Comparison of ENCODE assay signal across 8 cellular contexts in the genomic region with DNA sequence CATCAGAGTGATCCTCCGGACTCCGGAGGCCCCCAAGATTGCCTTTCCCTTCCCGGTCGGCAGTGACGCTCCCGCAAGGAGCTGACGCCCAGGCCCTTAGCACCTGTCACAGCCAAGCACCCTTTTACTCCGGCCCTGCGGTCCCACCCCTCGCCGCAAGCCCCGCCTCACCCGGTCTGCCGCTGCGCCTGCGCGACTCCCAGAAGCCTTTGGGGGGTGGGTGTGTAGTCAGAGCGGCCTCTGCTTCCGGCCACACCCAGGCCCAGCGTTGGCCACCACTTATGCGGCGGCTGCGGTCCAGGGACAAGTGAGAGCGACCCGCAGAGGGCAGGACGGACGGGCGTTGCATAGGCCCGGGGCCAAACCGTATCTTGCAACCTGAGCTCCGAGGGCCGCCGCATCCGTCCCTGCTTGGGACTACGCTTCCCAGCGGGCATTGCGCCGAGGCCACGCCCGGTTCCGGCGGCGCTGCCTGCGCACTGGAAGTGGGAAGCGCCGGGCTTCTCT.
A peak's percentile ranks its signal among the peaks of the same experiment; 100 is the strongest.
DNase-seq lines count a peak whose midpoint lies in the region; ATAC-seq and TF ChIP-seq lines count a peak whose summit lies in the region.

No MANE protein-coding gene starts in this region.

- peak; percentile 33 for DNase-seq in SKM-1 (lab: John Stamatoyannopoulos, UW; ENCODE audit: unreplicated experiment)
- peak; percentile 67 for DNase-seq in glomerular visceral epithelial cell (ENCODE audit: extremely low spot score)
- peak; percentile 58 to 98 (median 93) for DNase-seq in nucleus accumbens (lab: John Stamatoyannopoulos, UW)
- DNase-seq in stromal cell of bone marrow (ENCODE audit: low read depth), result peak; percentile 74

- H3K4me3 Mint-ChIP-seq in activated naive CD8-positive, alpha-beta T cell, result peak overlapping the region; percentile 90

- no peak for TF ChIP-seq EP300 in Ishikawa (IDR thresholded peaks at IDR 0.05; ENCODE audit: borderline replicate concordance)

- H3K27ac ChIP-seq in ACC112 (ENCODE audit: low read depth, low read length), result peak overlapping the region; percentile 60

- H3K27me3 ChIP-seq in ACC112 (ENCODE audit: insufficient read depth, low read length), result no peaks in the 10 kb centered on the region

- H3K27me3 Mint-ChIP-seq in activated naive CD8-positive, alpha-beta T cell, result no peaks in the 10 kb centered on the region

- ATAC-seq in GM19452 (IDR thresholded peaks at IDR 0.05; ENCODE audit: unreplicated experiment), result peak; percentile 74

- H3K79me2 ChIP-seq in ACC112 (ENCODE audit: control insufficient read depth, insufficient read depth, low read length, unreplicated experiment), result peaks cover 6% of the 10 kb centered on the region

- peaks cover 32% of the 10 kb centered on the region for H3K36me3 Mint-ChIP-seq in activated naive CD8-positive, alpha-beta T cell

- H3K9me3 Mint-ChIP-seq in activated naive CD8-positive, alpha-beta T cell (ENCODE audit: low read depth), result peaks cover 18% of the 10 kb centered on the region

- H3K36me3 ChIP-seq in ACC112 (ENCODE audit: insufficient read depth, low read length), result peaks cover 4% of the 10 kb centered on the region

- no peaks in the 10 kb centered on the region for H3K4me1 ChIP-seq in ACC112 (ENCODE audit: control insufficient read depth, insufficient read depth, low read length, unreplicated experiment)

- peaks cover 16% of the 10 kb centered on the region for H3K4me1 Mint-ChIP-seq in activated naive CD8-positive, alpha-beta T cell (ENCODE audit: low read depth)

- peak overlapping the region; percentile 94 for H2AFZ ChIP-seq in ACC112 (ENCODE audit: low read length, unreplicated experiment)

- H3K4me3 ChIP-seq in ACC112 (ENCODE audit: low read depth, low read length), result peak overlapping the region; percentile 83

- TF ChIP-seq RAD21 in Ishikawa (IDR thresholded peaks at IDR 0.05; ENCODE audit: low read depth), result no peak

- peak overlapping the region; percentile 88 for H3K27ac Mint-ChIP-seq in activated naive CD8-positive, alpha-beta T cell

TF ChIP-seq in Ishikawa, 13 proteins besides CTCF, POLR2A, EP300 and RAD21:
- TF ChIP-seq CREB1 (IDR thresholded peaks at IDR 0.05; ENCODE audit: low read depth) (no peak; the same call in 1 of the 2 replicates), FOXM1 (IDR thresholded peaks at IDR 0.05; ENCODE audit: borderline replicate concordance, low read depth) (no peak), TCF12 (IDR thresholded peaks at IDR 0.05; ENCODE audit: low read depth) (no peak; the same call in 1 of the 2 replicates), ZBTB7A (IDR thresholded peaks at IDR 0.05; ENCODE audit: low read depth) (no peak), NFIC (IDR thresholded peaks at IDR 0.05) (no peak), USF1 (IDR thresholded peaks at IDR 0.05) (no peak), CEBPB (IDR thresholded peaks at IDR 0.05) (no peak), TAF1 (IDR thresholded peaks at IDR 0.05; ENCODE audit: low read depth) (0 out of 2 replicates have a peak, but pooled peaks have one; percentile 21), YY1 (IDR thresholded peaks at IDR 0.05; ENCODE audit: low read depth) (no peak), EGR1 (IDR thresholded peaks at IDR 0.05) (no peak), TEAD4 (IDR thresholded peaks at IDR 0.05) (no peak), MAX (IDR thresholded peaks at IDR 0.05) (peak; percentile 30; the same call in 1 of the 2 replicates)
- TF ChIP-seq, protein P1, sequence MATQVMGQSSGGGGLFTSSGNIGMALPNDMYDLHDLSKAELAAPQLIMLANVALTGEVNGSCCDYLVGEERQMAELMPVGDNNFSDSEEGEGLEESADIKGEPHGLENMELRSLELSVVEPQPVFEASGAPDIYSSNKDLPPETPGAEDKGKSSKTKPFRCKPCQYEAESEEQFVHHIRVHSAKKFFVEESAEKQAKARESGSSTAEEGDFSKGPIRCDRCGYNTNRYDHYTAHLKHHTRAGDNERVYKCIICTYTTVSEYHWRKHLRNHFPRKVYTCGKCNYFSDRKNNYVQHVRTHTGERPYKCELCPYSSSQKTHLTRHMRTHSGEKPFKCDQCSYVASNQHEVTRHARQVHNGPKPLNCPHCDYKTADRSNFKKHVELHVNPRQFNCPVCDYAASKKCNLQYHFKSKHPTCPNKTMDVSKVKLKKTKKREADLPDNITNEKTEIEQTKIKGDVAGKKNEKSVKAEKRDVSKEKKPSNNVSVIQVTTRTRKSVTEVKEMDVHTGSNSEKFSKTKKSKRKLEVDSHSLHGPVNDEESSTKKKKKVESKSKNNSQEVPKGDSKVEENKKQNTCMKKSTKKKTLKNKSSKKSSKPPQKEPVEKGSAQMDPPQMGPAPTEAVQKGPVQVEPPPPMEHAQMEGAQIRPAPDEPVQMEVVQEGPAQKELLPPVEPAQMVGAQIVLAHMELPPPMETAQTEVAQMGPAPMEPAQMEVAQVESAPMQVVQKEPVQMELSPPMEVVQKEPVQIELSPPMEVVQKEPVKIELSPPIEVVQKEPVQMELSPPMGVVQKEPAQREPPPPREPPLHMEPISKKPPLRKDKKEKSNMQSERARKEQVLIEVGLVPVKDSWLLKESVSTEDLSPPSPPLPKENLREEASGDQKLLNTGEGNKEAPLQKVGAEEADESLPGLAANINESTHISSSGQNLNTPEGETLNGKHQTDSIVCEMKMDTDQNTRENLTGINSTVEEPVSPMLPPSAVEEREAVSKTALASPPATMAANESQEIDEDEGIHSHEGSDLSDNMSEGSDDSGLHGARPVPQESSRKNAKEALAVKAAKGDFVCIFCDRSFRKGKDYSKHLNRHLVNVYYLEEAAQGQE (IDR thresholded peaks at IDR 0.05; ENCODE audit: low read depth), result no peak

Comparison
In these comparisons a context has a peak if more than half of its experiments do, and no peak if none do; other contexts are left out.
1. Peak in every context shown above with its lines: DNase-seq, ATAC-seq, H3K4me3 ChIP-seq and H3K27ac ChIP-seq.
2. DNase-seq: peak in every context shown above with its lines; median percentile 93 in nucleus accumbens; 74 in stromal cell of bone marrow; 67 in glomerular visceral epithelial cell; 33 in SKM-1.